ENCODE assay signal across 7 cellular contexts in genomic region chr13:99969934-99970760, GRCh38. TPM values are rescaled to one million over a fixed set of nuclear protein-coding genes. Genes with fewer than 3 reads are reported as not detected.
A peak's percentile ranks its signal among the peaks of the same experiment; 100 is the strongest.
DNase-seq lines count a peak whose midpoint lies in the region; ATAC-seq and TF ChIP-seq lines count a peak whose summit lies in the region.

No MANE protein-coding gene starts in this region.

- peaks cover 0 to 37% of the 10 kb centered on the region in 2 donors for H3K4me1 ChIP-seq in right atrium auricular region

- no peak overlapping the region; the same call in 1 of the 2 replicates for H3K4me3 ChIP-seq in GM12865 (ENCODE audit: low read depth, low read length)
- H3K4me3 ChIP-seq in right atrium auricular region = peak overlapping the region in 1 of 2 donors; percentile 30

- peak; percentile 23 for DNase-seq in GM12865 (ENCODE audit: low read depth)
- DNase-seq in M059J (ENCODE audit: low read depth) = peak; percentile 32
- peak; percentile 60 for DNase-seq in activated CD8-positive, alpha-beta memory T cell treated with anti-CD3 and anti-CD28 coated beads, Interleukin-2, amount 50 U/mL, for 4 hours
- peak; percentile 23 for DNase-seq in right atrium auricular region (ENCODE audit: low spot score)
- peak; percentile 27 to 33 for DNase-seq in stimulated activated CD8-positive, alpha-beta memory T cell treated with anti-CD3 and anti-CD28 coated beads, Interleukin-4, amount 100 ng/mL, for 4 hours (ENCODE audit: low read depth in 2 of 2, low spot score in 1 of 2)
- no peak for DNase-seq in NK-92 treated with Interleukin-12 subunit alpha and Interleukin-12 subunit beta, amount 100 ng/mL, for 24 hours (lab: John Stamatoyannopoulos, UW)

- H3K9me3 ChIP-seq in right atrium auricular region = peaks cover 0 to 5% of the 10 kb centered on the region in 2 donors

- H3K27ac ChIP-seq in right atrium auricular region = no peak overlapping the region

- H3K27me3 ChIP-seq in right atrium auricular region = peaks cover 67 to 71% of the 10 kb centered on the region in 2 donors

- no peak for ATAC-seq in GM18502 (IDR thresholded peaks at IDR 0.05; ENCODE audit: poor library complexity, unreplicated experiment)

- TF ChIP-seq CTCF in GM12865 (IDR thresholded peaks at IDR 0.05; ENCODE audit: insufficient read depth, low read depth, low read length, missing control alignments) (no peak), right atrium auricular region (IDR thresholded peaks at IDR 0.05) (no peak)

- H3K36me3 ChIP-seq in right atrium auricular region = no peaks in the 10 kb centered on the region

RNA-seq across cellular contexts. Expression of gene ZIC5, which starts 1.4 kb away (rescaled TPM):
- 0.07 TPM in 1 of 2 replicates, not detected in the other for total RNA-seq in M059J (2014; rRNA removed; shearing (Covaris generic))
- not detected for total RNA-seq in right atrium auricular region

RNA-seq across cellular contexts. Expression of gene ZIC2, which starts 11.4 kb away (rescaled TPM):
- 0.05 and 0.44 TPM in 2 replicates for total RNA-seq in M059J (2014; rRNA removed; shearing (Covaris generic))
- total RNA-seq in right atrium auricular region = under 1 TPM in 1 of 2 donors, not detected in 1; 0.08 TPM
